34 cellular contexts compared by ENCODE assay signal in the genomic region with DNA sequence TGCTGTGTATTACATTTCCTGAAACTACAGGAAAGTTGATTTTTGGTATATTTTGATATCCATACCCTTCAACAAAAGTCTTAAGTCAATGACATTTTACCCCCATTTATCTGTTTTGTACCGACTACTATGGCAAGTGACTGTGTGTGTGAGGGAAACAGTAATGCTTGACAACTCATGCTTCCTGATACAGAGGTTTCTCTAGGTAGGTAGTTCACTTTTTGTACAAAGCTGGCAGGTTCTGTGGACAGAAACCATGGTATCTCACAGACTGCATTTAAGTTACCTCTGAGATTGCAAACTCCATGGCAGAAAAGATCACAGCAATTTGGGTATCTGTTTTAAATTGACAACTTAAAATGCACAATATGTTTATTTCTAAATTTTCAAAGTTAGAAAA.
"Had no signal": no experiment of that assay in that cellular context is flagged by ENCODE, and none has a peak within 500 bp of the region (broad histone marks: within the 10 kb centered on the region; RNA-seq: fewer than 3 reads in every experiment).

No MANE protein-coding gene starts in this region.

- H3K27ac Mint-ChIP-seq: activated CD4-positive, alpha-beta memory T cell treated with anti-CD3 and anti-CD28 coated beads for 36 hours; activated CD8-positive, alpha-beta memory T cell treated with anti-CD3 and anti-CD28 coated beads, Interleukin-2, amount 10 ng/mL, durations not matched to agents 7 days and 5 days; activated CD8-positive, alpha-beta T cell treated with anti-CD3 and anti-CD28 coated beads, Interleukin-2, amount 10 ng/mL, durations not matched to agents 7 days and 5 days; activated naive CD4-positive, alpha-beta T cell treated with anti-CD3 and anti-CD28 coated beads for 36 hours; activated naive CD4-positive, alpha-beta T cell treated with anti-CD3 and anti-CD28 coated beads, Interleukin-2, amount 50 U/mL, for 24 hours; activated naive CD8-positive, alpha-beta T cell treated with anti-CD3 and anti-CD28 coated beads for 36 hours; activated naive CD8-positive, alpha-beta T cell treated with anti-CD3 and anti-CD28 coated beads, Interleukin-2, amount 50 U/mL, for 24 hours; activated T-helper 2 cell treated with anti-CD3 and anti-CD28 coated beads, Interferon-gamma antibody, Interleukin-2, Interleukin-4, amounts not matched to agents 10 μg/mL and 5 μg/mL and 100 μg/mL, durations not matched to agents 14 hours and 24 hours and 36 hours; effector memory CD8-positive, alpha-beta T cell; WTC11 had no signal

- H3K9me3 Mint-ChIP-seq: activated CD4-positive, alpha-beta memory T cell treated with anti-CD3 and anti-CD28 coated beads for 36 hours; activated naive CD4-positive, alpha-beta T cell treated with anti-CD3 and anti-CD28 coated beads for 36 hours; activated naive CD4-positive, alpha-beta T cell treated with anti-CD3 and anti-CD28 coated beads, Interleukin-2, amount 50 U/mL, for 24 hours; activated naive CD8-positive, alpha-beta T cell treated with anti-CD3 and anti-CD28 coated beads for 36 hours; activated naive CD8-positive, alpha-beta T cell treated with anti-CD3 and anti-CD28 coated beads, Interleukin-2, amount 50 U/mL, for 24 hours; activated T-helper 1 cell treated with anti-CD3 and anti-CD28 coated beads, Interleukin-12 subunit alpha, Interleukin-12 subunit beta, Interleukin-2, Interleukin-4 antibody, amounts not matched to agents 30 ng/mL and 10 ng/mL and 1 ng/mL, durations not matched to agents 14 hours and 24 hours and 36 hours; activated T-helper 2 cell treated with anti-CD3 and anti-CD28 coated beads, Interferon-gamma antibody, Interleukin-2, Interleukin-4, amounts not matched to agents 10 μg/mL and 5 μg/mL and 100 μg/mL, durations not matched to agents 14 hours and 24 hours and 36 hours; effector memory CD8-positive, alpha-beta T cell; WTC11 had no signal

- H3K27ac ChIP-seq: adrenal gland, body of pancreas, esophagus muscularis mucosa, foreskin keratinocyte, gastrocnemius medialis, heart left ventricle, VCaP had no signal

- H3K9me3 ChIP-seq: adrenal gland, body of pancreas, esophagus muscularis mucosa, gastrocnemius medialis, heart left ventricle had no signal

- DNase-seq: activated CD4-positive, alpha-beta memory T cell treated with anti-CD3 and anti-CD28 coated beads for 36 hours; activated CD4-positive, alpha-beta T cell treated with anti-CD3 and anti-CD28 coated beads for 48 hours; activated CD8-positive, alpha-beta memory T cell treated with anti-CD3 and anti-CD28 coated beads, Interleukin-2, amount 10 ng/mL, durations not matched to agents 7 days and 5 days; activated CD8-positive, alpha-beta memory T cell treated with anti-CD3 and anti-CD28 coated beads, Interleukin-2, amount 50 U/mL, for 4 hours; activated CD8-positive, alpha-beta T cell treated with anti-CD3 and anti-CD28 coated beads, Interleukin-2, amount 10 ng/mL, durations not matched to agents 7 days and 5 days; activated effector memory CD4-positive, alpha-beta T cell treated with anti-CD3 and anti-CD28 coated beads, Interleukin-2, amount 50 U/mL, for 16 hours; activated naive CD4-positive, alpha-beta T cell treated with anti-CD3 and anti-CD28 coated beads for 36 hours; activated naive CD8-positive, alpha-beta T cell treated with anti-CD3 and anti-CD28 coated beads for 36 hours; activated naive CD8-positive, alpha-beta T cell treated with anti-CD3 and anti-CD28 coated beads, Interleukin-2, amount 50 U/mL, for 24 hours; activated T-cell treated with anti-CD3 and anti-CD28 coated beads, Interleukin-2, amount 50 U/mL, for 1 hour; activated T-cell treated with anti-CD3 and anti-CD28 coated beads, Interleukin-2, amount 50 U/mL, for 48 hours; adrenal gland; amygdala; aorta; body of pancreas; caudate nucleus; cortex of kidney; dermis blood vessel endothelial cell; effector CD4-positive, alpha-beta T cell; effector memory CD8-positive, alpha-beta T cell; erythroblast; foreskin keratinocyte; gastrocnemius medialis; glutamatergic neuron; heart left ventricle; T-helper 2 cell had no signal

- H3K36me3 Mint-ChIP-seq: activated naive CD8-positive, alpha-beta T cell treated with anti-CD3 and anti-CD28 coated beads for 36 hours; WTC11 had no signal

- FAIRE-seq: colon had no signal

- H3K27me3 ChIP-seq: adrenal gland, body of pancreas, esophagus muscularis mucosa, foreskin keratinocyte, gastrocnemius medialis, heart left ventricle had no signal

- ATAC-seq: activated CD4-positive, CD25-positive, alpha-beta regulatory T cell treated with anti-CD3 and anti-CD28 coated beads, Interleukin-2, amount 50 U/mL, for 24 hours; activated CD8-positive, alpha-beta memory T cell treated with anti-CD3 and anti-CD28 coated beads, Interleukin-2, amount 10 ng/mL, durations not matched to agents 7 days and 5 days; activated CD8-positive, alpha-beta T cell treated with anti-CD3 and anti-CD28 coated beads, Interleukin-2, amount 10 ng/mL, durations not matched to agents 7 days and 5 days; activated naive CD8-positive, alpha-beta T cell treated with anti-CD3 and anti-CD28 coated beads, Interleukin-2, amount 50 U/mL, for 24 hours; body of pancreas; effector memory CD8-positive, alpha-beta T cell; foreskin keratinocyte; gastrocnemius medialis; heart left ventricle; WTC11 had no signal

- H3K27me3 Mint-ChIP-seq: activated CD4-positive, alpha-beta memory T cell treated with anti-CD3 and anti-CD28 coated beads for 36 hours; activated CD8-positive, alpha-beta memory T cell treated with anti-CD3 and anti-CD28 coated beads, Interleukin-2, amount 10 ng/mL, durations not matched to agents 7 days and 5 days; activated naive CD4-positive, alpha-beta T cell treated with anti-CD3 and anti-CD28 coated beads, Interleukin-2, amount 50 U/mL, for 24 hours; activated naive CD8-positive, alpha-beta T cell treated with anti-CD3 and anti-CD28 coated beads for 36 hours; activated naive CD8-positive, alpha-beta T cell treated with anti-CD3 and anti-CD28 coated beads, Interleukin-2, amount 50 U/mL, for 24 hours; effector memory CD8-positive, alpha-beta T cell had no signal

- H3K4me3 Mint-ChIP-seq: activated CD4-positive, alpha-beta memory T cell treated with anti-CD3 and anti-CD28 coated beads for 36 hours; activated CD8-positive, alpha-beta memory T cell treated with anti-CD3 and anti-CD28 coated beads, Interleukin-2, amount 10 ng/mL, durations not matched to agents 7 days and 5 days; activated CD8-positive, alpha-beta T cell treated with anti-CD3 and anti-CD28 coated beads, Interleukin-2, amount 10 ng/mL, durations not matched to agents 7 days and 5 days; activated naive CD4-positive, alpha-beta T cell treated with anti-CD3 and anti-CD28 coated beads for 36 hours; activated naive CD4-positive, alpha-beta T cell treated with anti-CD3 and anti-CD28 coated beads, Interleukin-2, amount 50 U/mL, for 24 hours; activated naive CD8-positive, alpha-beta T cell treated with anti-CD3 and anti-CD28 coated beads for 36 hours; activated naive CD8-positive, alpha-beta T cell treated with anti-CD3 and anti-CD28 coated beads, Interleukin-2, amount 50 U/mL, for 24 hours; activated T-helper 1 cell treated with anti-CD3 and anti-CD28 coated beads, Interleukin-12 subunit alpha, Interleukin-12 subunit beta, Interleukin-2, Interleukin-4 antibody, amounts not matched to agents 30 ng/mL and 10 ng/mL and 1 ng/mL, durations not matched to agents 14 hours and 24 hours and 36 hours; effector memory CD8-positive, alpha-beta T cell; WTC11 had no signal

- H3K36me3 ChIP-seq: adrenal gland, esophagus muscularis mucosa, gastrocnemius medialis, heart left ventricle had no signal

- H3K4me3 ChIP-seq: adrenal gland, body of pancreas, esophagus muscularis mucosa, gastrocnemius medialis, heart left ventricle had no signal
